Comparison of ENCODE assay signal across 8 cellular contexts in the genomic region with DNA sequence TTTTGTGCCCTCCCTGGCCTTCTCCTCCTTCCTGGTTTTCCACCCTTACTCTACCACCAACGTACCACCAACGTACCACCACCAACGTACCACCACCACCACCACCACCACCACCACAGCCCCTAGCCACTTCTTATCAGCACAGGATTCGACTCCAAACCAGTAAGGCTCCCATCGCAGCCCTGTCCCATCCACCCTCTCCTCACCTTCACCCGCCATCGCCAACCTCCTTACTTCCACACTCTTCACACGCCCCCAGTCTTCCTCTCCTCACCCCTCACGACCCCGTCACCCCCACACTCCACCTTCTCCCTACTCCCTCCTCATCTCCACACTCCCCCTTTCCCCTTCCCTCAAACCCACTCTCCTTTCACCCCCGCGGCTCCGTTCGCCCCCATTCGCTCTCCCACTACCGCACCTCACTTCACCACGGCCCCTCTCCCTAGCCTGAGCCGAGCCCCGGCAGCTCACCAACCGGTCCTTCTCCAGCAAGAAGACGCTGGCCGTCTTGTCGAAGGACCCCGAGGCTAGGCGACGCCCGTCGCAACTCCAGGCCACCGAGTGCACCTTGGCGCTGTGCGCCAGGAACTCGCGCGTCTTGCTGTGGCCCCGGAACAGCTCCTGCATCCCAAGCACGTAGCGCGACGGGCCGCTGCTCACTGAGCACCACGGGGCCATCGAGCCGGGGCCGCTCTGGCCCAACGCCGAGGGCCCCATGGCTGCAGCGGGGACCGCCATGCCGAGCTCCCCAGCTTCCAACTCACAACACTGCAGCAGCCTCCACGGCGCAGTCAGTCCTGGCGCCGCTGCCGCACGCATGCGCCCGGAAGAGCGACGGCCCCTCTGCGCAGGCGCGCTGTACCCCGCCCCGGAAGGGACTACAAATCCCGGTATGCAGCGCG. TPM values are rescaled to one million over a fixed set of nuclear protein-coding genes. Genes with fewer than 3 reads are reported as not detected.
DNase-seq lines count a peak whose midpoint lies in the region; ATAC-seq and TF ChIP-seq lines count a peak whose summit lies in the region.
"Not testable (repeated sequence)": the region's sequence is repeated elsewhere in the genome, so short reads cannot be mapped to it uniquely, and the experiment has no call there.

A gene with protein sequence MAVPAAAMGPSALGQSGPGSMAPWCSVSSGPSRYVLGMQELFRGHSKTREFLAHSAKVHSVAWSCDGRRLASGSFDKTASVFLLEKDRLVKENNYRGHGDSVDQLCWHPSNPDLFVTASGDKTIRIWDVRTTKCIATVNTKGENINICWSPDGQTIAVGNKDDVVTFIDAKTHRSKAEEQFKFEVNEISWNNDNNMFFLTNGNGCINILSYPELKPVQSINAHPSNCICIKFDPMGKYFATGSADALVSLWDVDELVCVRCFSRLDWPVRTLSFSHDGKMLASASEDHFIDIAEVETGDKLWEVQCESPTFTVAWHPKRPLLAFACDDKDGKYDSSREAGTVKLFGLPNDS (minus strand): TSS at position 845 of the 902 bp plus-strand sequence. CDS start 107 bp downstream, at position 738.

- peak within 1 kb of the TSS; percentile 75 for H3K4me3 ChIP-seq in GM12864 (ENCODE audit: low read depth, low read length)
- H3K4me3 ChIP-seq in HAP-1: peak within 1 kb of the TSS; percentile 52
- H3K4me3 ChIP-seq in iPS DF 6.9 (ENCODE audit: low read length): peak within 1 kb of the TSS; percentile 94
- peak within 1 kb of the TSS; percentile 75 for H3K4me3 ChIP-seq in psoas muscle

- not testable (repeated sequence) for TF ChIP-seq CTCF in GM12864 (IDR thresholded peaks at IDR 0.05; ENCODE audit: low read depth, low read length, missing control alignments); psoas muscle (IDR thresholded peaks at IDR 0.05); subcutaneous adipose tissue (IDR thresholded peaks at IDR 0.05; ENCODE audit: low read depth)

- peak; percentile 100 for ATAC-seq in psoas muscle

- not testable (repeated sequence) for H3K9me3 ChIP-seq in HAP-1; iPS DF 6.9 (ENCODE audit: control insufficient read depth, insufficient read depth, low read length); psoas muscle

- DNase-seq in GM12864 (ENCODE audit: low read depth) (peak; percentile 37), HAP-1 (ENCODE audit: low spot score in 2 of 2) (peak; percentile 34 to 72), iPS DF 6.9 (ENCODE audit: low read depth, low spot score) (peak; percentile 22), psoas muscle (peak; percentile 68 to 89)
- peak; percentile 69 for DNase-seq in activated CD4-positive, alpha-beta T cell treated with anti-CD3 and anti-CD28 coated beads, Interleukin-2, amount 50 U/mL, for 1 hour
- peak; percentile 87 for DNase-seq in central memory CD4-positive, alpha-beta T cell

- not testable (repeated sequence) for TF ChIP-seq EP300 in Ishikawa (IDR thresholded peaks at IDR 0.05; ENCODE audit: borderline replicate concordance)

- H3K27me3 ChIP-seq in HAP-1 (ENCODE audit: low read depth); iPS DF 6.9 (ENCODE audit: control insufficient read depth, insufficient read depth, low read length); psoas muscle (ENCODE audit: insufficient read depth in 3 of 3, low read length in 2 of 3): not testable (repeated sequence)

- not testable (repeated sequence) for TF ChIP-seq RAD21 in Ishikawa (IDR thresholded peaks at IDR 0.05; ENCODE audit: low read depth)

- not testable (repeated sequence) for H3K27ac ChIP-seq in iPS DF 6.9 (ENCODE audit: low read length); psoas muscle

- in situ Hi-C loops in HAP-1 (cut with MboI; ENCODE audit: low sequenced_read_pairs): not testable (repeated sequence)

- not testable (repeated sequence) for H3K4me1 ChIP-seq in HAP-1; iPS DF 6.9 (ENCODE audit: control insufficient read depth, insufficient read depth, low read length); psoas muscle

- not testable (repeated sequence) for H3K36me3 ChIP-seq in HAP-1 (replicated peaks); iPS DF 6.9 (ENCODE audit: control insufficient read depth, insufficient read depth, low read length); psoas muscle (ENCODE audit: insufficient read depth in 1 of 2, low read depth in 1 of 2)

- intact Hi-C loops in psoas muscle (cut with DNase I): not testable (repeated sequence)

- WGBS in iPS DF 6.9 (ENCODE audit: insufficient coverage, insufficient read length): no CpG with 5 or more reads among the region's 67 CpGs
- 1% methylated on average over 43 to 52 of the region's 67 CpGs for WGBS in psoas muscle, 3 donors

TF ChIP-seq in Ishikawa, 13 proteins besides CTCF, POLR2A, EP300 and RAD21:
- peak; percentile 55 for TF ChIP-seq TAF1 (IDR thresholded peaks at IDR 0.05; ENCODE audit: low read depth)
- TF ChIP-seq YY1 (IDR thresholded peaks at IDR 0.05; ENCODE audit: low read depth): peak; percentile 50; the same call in 1 of the 2 replicates
TF ChIP-seq in Ishikawa: peak in this region for 2; not testable (repeated sequence) for 11.

RNA-seq across cellular contexts. Expression of the gene that starts here (rescaled TPM):
- 10 to 100 TPM in 2 of 4 donors, 1 to 10 TPM in 2; 5.9 to 11.2 (median 10.1) TPM for total RNA-seq in psoas muscle
- polyA plus RNA-seq in psoas muscle: 10 to 100 TPM in 2 of 3 donors, 1 to 10 TPM in 1; 7.5 to 15.0 (median 12.2) TPM
- 10 to 100 TPM; 14.5 to 29.6 (median 17.2) TPM for total RNA-seq in subcutaneous adipose tissue

Comparison
In these comparisons a context has a peak if more than half of its experiments do, and no peak if none do; other contexts are left out.
1. DNase-seq: peak in every context shown above with its lines; median percentile 87 in central memory CD4-positive, alpha-beta T cell; 78 in psoas muscle; 69 in activated CD4-positive, alpha-beta T cell treated with anti-CD3 and anti-CD28 coated beads, Interleukin-2, amount 50 U/mL, for 1 hour; 53 in HAP-1; 37 in GM12864; 22 in iPS DF 6.9.